13 cellular contexts compared by ENCODE assay signal in the genomic region with DNA sequence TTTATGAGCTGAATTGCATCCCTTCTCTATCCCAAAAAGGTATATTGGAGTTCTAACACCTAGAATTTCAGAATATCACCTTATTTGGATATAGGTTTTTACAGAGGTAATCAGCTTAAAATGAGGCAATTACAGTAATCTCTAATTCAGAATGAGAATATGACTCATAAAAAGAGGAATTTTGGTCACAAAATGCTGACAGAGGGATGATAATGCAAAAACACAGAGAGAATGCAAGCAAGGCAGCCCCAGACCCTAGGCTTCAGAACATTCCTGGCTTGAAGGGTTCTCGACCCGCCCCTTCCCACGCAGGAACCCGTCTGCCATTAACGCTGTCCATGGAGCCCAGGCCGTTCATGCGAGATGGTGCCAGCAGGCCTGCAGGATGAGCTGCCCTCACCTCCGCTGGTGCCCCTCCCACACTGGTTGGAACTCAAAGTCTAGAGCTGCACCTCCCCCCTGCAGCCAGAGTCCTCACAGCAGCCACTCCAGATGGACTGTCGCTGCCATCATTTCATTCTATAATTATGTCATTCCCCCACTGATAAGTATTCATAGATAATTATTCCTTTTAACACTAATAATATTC.
DNase-seq lines count a peak whose midpoint lies in the region; ATAC-seq, FAIRE-seq and TF ChIP-seq lines count a peak whose summit lies in the region.
"Had no signal": no experiment of that assay in that cellular context is flagged by ENCODE, and none has a peak within 500 bp of the region (broad histone marks: within the 10 kb centered on the region; RNA-seq: fewer than 3 reads in every experiment).

No MANE protein-coding gene starts in this region.

- no peaks in the 10 kb centered on the region for H3K36me3 ChIP-seq in GM12878 (ENCODE audit: control insufficient read depth in 2 of 2, insufficient read depth in 2 of 2, low read length in 1 of 2)

- TF ChIP-seq CTCF in GM12878 (IDR thresholded peaks at IDR 0.05 in 2 of 3, conservative IDR thresholded peaks at IDR 0.05 in 1 of 3; ENCODE audit: control insufficient read depth in 2 of 3, extremely low read depth in 1 of 3, insufficient read depth in 1 of 3, low read depth in 3 of 3, low read length in 3 of 3), result no peak

- no peak overlapping the region for H3K27ac ChIP-seq in GM12878 (ENCODE audit: control insufficient read depth, insufficient read depth)
- H3K27ac ChIP-seq: VCaP had no signal

- peak overlapping the region; percentile 63; the same call in 1 of the 2 replicates for H3K4me2 ChIP-seq in GM12878 (ENCODE audit: control insufficient read depth, insufficient read depth)

- no peaks in the 10 kb centered on the region for H3K79me2 ChIP-seq in GM12878 (ENCODE audit: control insufficient read depth, insufficient read depth, low read length)

- POLR2A ChIA-PET in GM12878 (lab: Charles Lee), result no interaction called here

- peaks cover 1% of the 10 kb centered on the region for H3K9me3 Mint-ChIP-seq in activated naive CD4-positive, alpha-beta T cell treated with anti-CD3 and anti-CD28 coated beads for 36 hours
- H3K9me3 Mint-ChIP-seq in activated naive CD4-positive, alpha-beta T cell treated with anti-CD3 and anti-CD28 coated beads, Interleukin-2, amount 10 ng/mL, durations not matched to agents 7 days and 5 days, result no peaks in the 10 kb centered on the region
- no peaks in the 10 kb centered on the region for H3K9me3 Mint-ChIP-seq in stimulated activated naive B cell treated with anti-CD40 and anti-IgM and Interleukin-4, amounts not matched to agents 10 μg/mL and 1 μg/mL and 100 μg/mL, for 72 hours
- H3K9me3 Mint-ChIP-seq: CD8-positive, alpha-beta memory T cell had no signal

- CTCF ChIA-PET in activated naive CD4-positive, alpha-beta T cell treated with anti-CD3 and anti-CD28 coated beads for 36 hours (lab: Charles Lee), result interaction anchor here (0.7 to 1.6 kb wide), 2 partner anchors 92 to 180 kb away, joined by 3 to 7 read pairs; no protein-coding TSS in a partner anchor
- CTCF ChIA-PET in activated naive CD4-positive, alpha-beta T cell treated with anti-CD3 and anti-CD28 coated beads, Interleukin-2, amount 10 ng/mL, durations not matched to agents 7 days and 5 days (lab: Charles Lee), result no interaction called here
- CTCF ChIA-PET in GM12878 (lab: Yijun Ruan, JAX), result no interaction called here

- in situ Hi-C loops in GM12878 (cut with MboI), result no loop called here

- no peaks in the 10 kb centered on the region for H3K27me3 Mint-ChIP-seq in activated naive CD4-positive, alpha-beta T cell treated with anti-CD3 and anti-CD28 coated beads for 36 hours (ENCODE audit: low read depth)
- H3K27me3 Mint-ChIP-seq in activated naive CD4-positive, alpha-beta T cell treated with anti-CD3 and anti-CD28 coated beads, Interleukin-2, amount 10 ng/mL, durations not matched to agents 7 days and 5 days, result no peaks in the 10 kb centered on the region
- H3K27me3 Mint-ChIP-seq in stimulated activated naive B cell treated with anti-CD40 and anti-IgM and Interleukin-4, amounts not matched to agents 10 μg/mL and 1 μg/mL and 100 μg/mL, for 72 hours, result no peaks in the 10 kb centered on the region
- H3K27me3 Mint-ChIP-seq: CD8-positive, alpha-beta memory T cell had no signal

- no peak overlapping the region for H3K4me3 ChIP-seq in GM12878

- BruUV-seq in GM12878 (replicated peaks; lab: Mats Ljungman, UMichigan), result no TSS peak

- RAD21 ChIA-PET in GM12878 (lab: Charles Lee; ENCODE audit: unreplicated experiment), result no interaction called here

- H2AFZ ChIP-seq in GM12878 (ENCODE audit: control insufficient read depth, low read depth, low read length), result peak overlapping the region; percentile 53

- TF ChIP-seq RAD21 in GM12878 (IDR thresholded peaks at IDR 0.05; ENCODE audit: insufficient read depth, low read depth, low read length), result no peak

- peak; percentile 72 for ATAC-seq in HG03460 (IDR thresholded peaks at IDR 0.05; ENCODE audit: unreplicated experiment)
- peak; percentile 90 for ATAC-seq in GM12878
- ATAC-seq in stimulated activated naive B cell treated with anti-CD40 and anti-IgM and Interleukin-4, amounts not matched to agents 10 μg/mL and 1 μg/mL and 100 μg/mL, for 72 hours (replicated peaks), result peak; percentile 85 to 92
- ATAC-seq in HG03432 (IDR thresholded peaks at IDR 0.05; ENCODE audit: unreplicated experiment), result no peak

- no peaks in the 10 kb centered on the region for H3K9me3 ChIP-seq in GM12878 (replicated peaks; ENCODE audit: control insufficient read depth, insufficient read depth, low read length)

- H3K27ac Mint-ChIP-seq in activated naive CD4-positive, alpha-beta T cell treated with anti-CD3 and anti-CD28 coated beads for 36 hours, result no peak overlapping the region
- no peak overlapping the region for H3K27ac Mint-ChIP-seq in activated naive CD4-positive, alpha-beta T cell treated with anti-CD3 and anti-CD28 coated beads, Interleukin-2, amount 10 ng/mL, durations not matched to agents 7 days and 5 days
- H3K27ac Mint-ChIP-seq in stimulated activated naive B cell treated with anti-CD40 and anti-IgM and Interleukin-4, amounts not matched to agents 10 μg/mL and 1 μg/mL and 100 μg/mL, for 72 hours, result peak overlapping the region; percentile 57

- H3K9ac ChIP-seq in GM12878 (ENCODE audit: control insufficient read depth, insufficient read depth, low read length), result no peak overlapping the region; the same call in 1 of the 2 replicates

- H3K27me3 ChIP-seq in GM12878 (replicated peaks in 1 of 2; ENCODE audit: control insufficient read depth in 2 of 2, insufficient read depth in 2 of 2, low read length in 1 of 2), result no peaks in the 10 kb centered on the region

- H3K36me3 Mint-ChIP-seq in activated naive CD4-positive, alpha-beta T cell treated with anti-CD3 and anti-CD28 coated beads for 36 hours (ENCODE audit: low read depth), result no peaks in the 10 kb centered on the region
- no peaks in the 10 kb centered on the region for H3K36me3 Mint-ChIP-seq in activated naive CD4-positive, alpha-beta T cell treated with anti-CD3 and anti-CD28 coated beads, Interleukin-2, amount 10 ng/mL, durations not matched to agents 7 days and 5 days
- H3K36me3 Mint-ChIP-seq in stimulated activated naive B cell treated with anti-CD40 and anti-IgM and Interleukin-4, amounts not matched to agents 10 μg/mL and 1 μg/mL and 100 μg/mL, for 72 hours, result no peaks in the 10 kb centered on the region

- SMC1A ChIA-PET in GM12878 (lab: Charles Lee; ENCODE audit: uncharacterized antibody, unreplicated experiment), result interaction anchor here (0.6 to 1.8 kb wide), 2 partner anchors 11 to 622 kb away, joined by 3 to 4 read pairs; no protein-coding TSS in a partner anchor

- DNase-seq in activated naive CD4-positive, alpha-beta T cell treated with anti-CD3 and anti-CD28 coated beads for 36 hours, result peak; percentile 7
- no peak for DNase-seq in activated naive CD4-positive, alpha-beta T cell treated with anti-CD3 and anti-CD28 coated beads, Interleukin-2, amount 10 ng/mL, durations not matched to agents 7 days and 5 days
- DNase-seq in GM12878 (ENCODE audit: low read depth, low spot score) (peak; percentile 1), HCEC 1CT (no peak), T1000 (lab: John Stamatoyannopoulos, UW) (no peak)
- DNase-seq in stimulated activated naive B cell treated with anti-CD40 and anti-IgM and Interleukin-4, amounts not matched to agents 10 μg/mL and 1 μg/mL and 100 μg/mL, for 72 hours, result peak; percentile 42
- DNase-seq: CD8-positive, alpha-beta memory T cell; effector CD8-positive, alpha-beta T cell; H7; NCI-H1417 had no signal

- no peaks in the 10 kb centered on the region for H3K4me1 ChIP-seq in GM12878 (ENCODE audit: control insufficient read depth, insufficient read depth, low read length)

- peaks cover 23% of the 10 kb centered on the region for H3K4me1 Mint-ChIP-seq in activated naive CD4-positive, alpha-beta T cell treated with anti-CD3 and anti-CD28 coated beads for 36 hours (ENCODE audit: low read depth)
- peaks cover 4% of the 10 kb centered on the region for H3K4me1 Mint-ChIP-seq in activated naive CD4-positive, alpha-beta T cell treated with anti-CD3 and anti-CD28 coated beads, Interleukin-2, amount 10 ng/mL, durations not matched to agents 7 days and 5 days
- H3K4me1 Mint-ChIP-seq in stimulated activated naive B cell treated with anti-CD40 and anti-IgM and Interleukin-4, amounts not matched to agents 10 μg/mL and 1 μg/mL and 100 μg/mL, for 72 hours, result peaks cover 4 to 9% of the 10 kb centered on the region in 2 donors

- no peaks in the 10 kb centered on the region for H4K20me1 ChIP-seq in GM12878 (ENCODE audit: control insufficient read depth, insufficient read depth)

- no peak for TF ChIP-seq EP300 in GM12878 (IDR thresholded peaks at IDR 0.05; ENCODE audit: borderline replicate concordance in 1 of 2, control insufficient read depth in 1 of 2, low read depth in 2 of 2, low read length in 2 of 2)

- TF ChIP-seq POLR2A in GM12878 (IDR thresholded peaks at IDR 0.05; ENCODE audit: low read depth, low read length), result no peak

- 29% methylated on average over 9 of the region's 9 CpGs for WGBS in GM12878 (ENCODE audit: insufficient coverage, insufficient replicate concordance, low lambda C conversion rate, missing lambda C conversion rate)

- no peak overlapping the region for H3K4me3 Mint-ChIP-seq in activated naive CD4-positive, alpha-beta T cell treated with anti-CD3 and anti-CD28 coated beads for 36 hours
- no peak overlapping the region for H3K4me3 Mint-ChIP-seq in activated naive CD4-positive, alpha-beta T cell treated with anti-CD3 and anti-CD28 coated beads, Interleukin-2, amount 10 ng/mL, durations not matched to agents 7 days and 5 days
- H3K4me3 Mint-ChIP-seq in stimulated activated naive B cell treated with anti-CD40 and anti-IgM and Interleukin-4, amounts not matched to agents 10 μg/mL and 1 μg/mL and 100 μg/mL, for 72 hours, result peak overlapping the region; percentile 47 to 71

- intact Hi-C loops in activated naive CD4-positive, alpha-beta T cell treated with anti-CD3 and anti-CD28 coated beads for 36 hours (cut with micrococcal nuclease), result no loop called here
- intact Hi-C loops in GM12878 (cut with micrococcal nuclease; ENCODE audit: unreplicated experiment), result no loop called here

- no peak for FAIRE-seq in GM12878 (lab: Jason Lieb, UNC)

TF ChIP-seq in GM12878, 131 proteins besides CTCF, POLR2A, EP300 and RAD21 (continues in another document):
- TF ChIP-seq RUNX3 (IDR thresholded peaks at IDR 0.05; ENCODE audit: low read length), result peak; percentile 60; the same call in 1 of the 2 replicates

Comparison
In these comparisons a context has a peak if more than half of its experiments do, and no peak if none do; other contexts are left out.
1. DNase-seq: peak in activated naive CD4-positive, alpha-beta T cell treated with anti-CD3 and anti-CD28 coated beads for 36 hours (single experiment), GM12878 (single experiment) and stimulated activated naive B cell treated with anti-CD40 and anti-IgM and Interleukin-4, amounts not matched to agents 10 μg/mL and 1 μg/mL and 100 μg/mL, for 72 hours (single experiment); none in activated naive CD4-positive, alpha-beta T cell treated with anti-CD3 and anti-CD28 coated beads, Interleukin-2, amount 10 ng/mL, durations not matched to agents 7 days and 5 days (single experiment), HCEC 1CT (single experiment) and T1000 (single experiment).
2. H3K4me3 Mint-ChIP-seq: peak in stimulated activated naive B cell treated with anti-CD40 and anti-IgM and Interleukin-4, amounts not matched to agents 10 μg/mL and 1 μg/mL and 100 μg/mL, for 72 hours (2 of 2); none in activated naive CD4-positive, alpha-beta T cell treated with anti-CD3 and anti-CD28 coated beads for 36 hours (single experiment) and activated naive CD4-positive, alpha-beta T cell treated with anti-CD3 and anti-CD28 coated beads, Interleukin-2, amount 10 ng/mL, durations not matched to agents 7 days and 5 days (single experiment).